In genomic region chr17:10226930-10227695, GRCh38 we compare ENCODE assay signal across 8 cellular contexts. TPM values are rescaled to one million over a fixed set of nuclear protein-coding genes. Genes with fewer than 3 reads are reported as not detected.
DNase-seq lines count a peak whose midpoint lies in the region; ATAC-seq and TF ChIP-seq lines count a peak whose summit lies in the region.

No MANE protein-coding gene starts in this region.

- 80% methylated on average over 9 of the region's 15 CpGs for WGBS in suprapubic skin

- H3K9me2 ChIP-seq in Karpas-422 (replicated peaks; ENCODE audit: insufficient read depth, low read length) = no peaks in the 10 kb centered on the region

- no peak overlapping the region for H3K27ac Mint-ChIP-seq in activated CD4-positive, alpha-beta memory T cell treated with anti-CD3 and anti-CD28 coated beads for 36 hours
- peak overlapping the region in 1 of 2 donors; percentile 23 for H3K27ac Mint-ChIP-seq in effector memory CD8-positive, alpha-beta T cell
- no peak overlapping the region for H3K27ac Mint-ChIP-seq in naive thymus-derived CD4-positive, alpha-beta T cell

- H3K4me2 ChIP-seq in Karpas-422 (ENCODE audit: low read depth, low read length, poor library complexity, severe bottlenecking) = peak overlapping the region; percentile 18

- no peaks in the 10 kb centered on the region for H3K27me3 Mint-ChIP-seq in activated CD4-positive, alpha-beta memory T cell treated with anti-CD3 and anti-CD28 coated beads for 36 hours
- no peaks in the 10 kb centered on the region for H3K27me3 Mint-ChIP-seq in effector memory CD8-positive, alpha-beta T cell
- H3K27me3 Mint-ChIP-seq in naive thymus-derived CD4-positive, alpha-beta T cell = peaks cover 0 to 5% (median 0%) of the 10 kb centered on the region in 5 donors

- no peaks in the 10 kb centered on the region for H3K36me3 Mint-ChIP-seq in activated CD4-positive, alpha-beta memory T cell treated with anti-CD3 and anti-CD28 coated beads for 36 hours
- H3K36me3 Mint-ChIP-seq in effector memory CD8-positive, alpha-beta T cell (ENCODE audit: insufficient read depth) = peaks cover 3% of the 10 kb centered on the region
- peaks cover 0 to 5% (median 0%) of the 10 kb centered on the region in 5 donors for H3K36me3 Mint-ChIP-seq in naive thymus-derived CD4-positive, alpha-beta T cell

- peaks cover 4% of the 10 kb centered on the region; the same call in 1 of the 2 replicates for H3K9me3 ChIP-seq in Karpas-422 (ENCODE audit: low read length)
- H3K9me3 ChIP-seq in naive thymus-derived CD4-positive, alpha-beta T cell (ENCODE audit: control insufficient read depth in 2 of 3, low read length in 3 of 3) = no peaks in the 10 kb centered on the region
- no peaks in the 10 kb centered on the region for H3K9me3 ChIP-seq in suprapubic skin

- DNase-seq in EH (ENCODE audit: low read depth) (peak; percentile 29), Karpas-422 (peak; percentile 90), suprapubic skin (ENCODE audit: low spot score in 2 of 2) (peak in 1 of 2 donors; percentile 59)
- DNase-seq in activated CD4-positive, alpha-beta memory T cell treated with anti-CD3 and anti-CD28 coated beads for 36 hours = peak; percentile 48
- DNase-seq in effector memory CD8-positive, alpha-beta T cell = peak; percentile 51 to 59 (median 54)
- peak in 7 of 9 donors; percentile 2 to 32 (median 18) for DNase-seq in naive thymus-derived CD4-positive, alpha-beta T cell

- POLR2A ChIA-PET in activated CD4-positive, alpha-beta memory T cell treated with anti-CD3 and anti-CD28 coated beads for 36 hours (lab: Charles Lee) = no interaction called here
- POLR2A ChIA-PET in naive thymus-derived CD4-positive, alpha-beta T cell (lab: Charles Lee) = no interaction called here

- intact Hi-C loops in activated CD4-positive, alpha-beta memory T cell treated with anti-CD3 and anti-CD28 coated beads for 36 hours (cut with micrococcal nuclease) = loop anchor here (5.0 kb wide), 1 partner anchor 260 kb away; no protein-coding TSS in a partner anchor
- intact Hi-C loops in naive thymus-derived CD4-positive, alpha-beta T cell (cut with micrococcal nuclease) = loop anchor here in 1 of 2 donors (5.0 kb wide), 1 partner anchor 260 kb away; no protein-coding TSS in a partner anchor

- H3K4me3 ChIP-seq in Karpas-422 (ENCODE audit: low read length) = no peak overlapping the region
- H3K4me3 ChIP-seq in naive thymus-derived CD4-positive, alpha-beta T cell (ENCODE audit: low read length) = no peak overlapping the region
- no peak overlapping the region for H3K4me3 ChIP-seq in suprapubic skin

- H3K27me3 ChIP-seq in Karpas-422 (ENCODE audit: low read length) = no peaks in the 10 kb centered on the region
- H3K27me3 ChIP-seq in naive thymus-derived CD4-positive, alpha-beta T cell (ENCODE audit: control insufficient read depth in 2 of 2, insufficient read depth in 2 of 2, low read length in 2 of 2) = no peaks in the 10 kb centered on the region
- no peaks in the 10 kb centered on the region for H3K27me3 ChIP-seq in suprapubic skin

- H3K4me1 ChIP-seq in Karpas-422 (ENCODE audit: low read length) = peaks cover 38% of the 10 kb centered on the region
- H3K4me1 ChIP-seq in naive thymus-derived CD4-positive, alpha-beta T cell (ENCODE audit: control insufficient read depth in 2 of 2, insufficient read depth in 2 of 2, low read length in 2 of 2) = no peaks in the 10 kb centered on the region
- no peaks in the 10 kb centered on the region for H3K4me1 ChIP-seq in suprapubic skin

- no peak overlapping the region for H3K27ac ChIP-seq in Karpas-422 (ENCODE audit: low read length)
- H3K27ac ChIP-seq in naive thymus-derived CD4-positive, alpha-beta T cell (ENCODE audit: low read depth, low read length) = no peak overlapping the region
- no peak overlapping the region for H3K27ac ChIP-seq in suprapubic skin

- no peaks in the 10 kb centered on the region for H3K79me2 ChIP-seq in Karpas-422 (ENCODE audit: low read length)

- H3K36me3 ChIP-seq in Karpas-422 (ENCODE audit: insufficient read depth, low read length) (no peaks in the 10 kb centered on the region), suprapubic skin (no peaks in the 10 kb centered on the region)
- no peaks in the 10 kb centered on the region for H3K36me3 ChIP-seq in naive thymus-derived CD4-positive, alpha-beta T cell (ENCODE audit: control insufficient read depth in 2 of 3, insufficient read depth in 3 of 3, low read length in 3 of 3)

- CTCF ChIA-PET in activated CD4-positive, alpha-beta memory T cell treated with anti-CD3 and anti-CD28 coated beads for 36 hours (lab: Charles Lee) = interaction anchor here (0.6 to 3.0 kb wide), 10 partner anchors 9 to 302 kb away, joined by 3 to 20 read pairs (median 3); no protein-coding TSS in a partner anchor
- CTCF ChIA-PET in naive thymus-derived CD4-positive, alpha-beta T cell (lab: Charles Lee) = interaction anchor here (0.6 kb wide), 1 partner anchor 43 kb away, joined by 6 read pairs; no protein-coding TSS in a partner anchor

- TF ChIP-seq EP300 in suprapubic skin (IDR thresholded peaks at IDR 0.05) = no peak

- TF ChIP-seq CTCF in suprapubic skin (IDR thresholded peaks at IDR 0.05) = peak; percentile 51 to 74

- no peak overlapping the region for H3K4me3 Mint-ChIP-seq in activated CD4-positive, alpha-beta memory T cell treated with anti-CD3 and anti-CD28 coated beads for 36 hours
- no peak overlapping the region for H3K4me3 Mint-ChIP-seq in effector memory CD8-positive, alpha-beta T cell
- H3K4me3 Mint-ChIP-seq in naive thymus-derived CD4-positive, alpha-beta T cell = no peak overlapping the region

- no peak overlapping the region for H2AFZ ChIP-seq in Karpas-422 (ENCODE audit: low read length)

- ATAC-seq in effector memory CD8-positive, alpha-beta T cell (replicated peaks) = peak; percentile 67
- peak; percentile 61 for ATAC-seq in naive thymus-derived CD4-positive, alpha-beta T cell
- no peak for ATAC-seq in GM21381 (IDR thresholded peaks at IDR 0.05; ENCODE audit: unreplicated experiment)
- ATAC-seq in GM18861 (IDR thresholded peaks at IDR 0.05; ENCODE audit: unreplicated experiment) = no peak

- no peak for TF ChIP-seq POLR2A in suprapubic skin (IDR thresholded peaks at IDR 0.05)

- peak overlapping the region; percentile 31; the same call in 1 of the 2 replicates for H3K9ac ChIP-seq in Karpas-422 (ENCODE audit: low read length)

- peaks cover 11% of the 10 kb centered on the region for H3K9me3 Mint-ChIP-seq in activated CD4-positive, alpha-beta memory T cell treated with anti-CD3 and anti-CD28 coated beads for 36 hours
- H3K9me3 Mint-ChIP-seq in effector memory CD8-positive, alpha-beta T cell = no peaks in the 10 kb centered on the region
- H3K9me3 Mint-ChIP-seq in naive thymus-derived CD4-positive, alpha-beta T cell = peaks cover 0 to 26% (median 5%) of the 10 kb centered on the region in 11 donors

- H3K4me1 Mint-ChIP-seq in activated CD4-positive, alpha-beta memory T cell treated with anti-CD3 and anti-CD28 coated beads for 36 hours (ENCODE audit: low read depth) = no peaks in the 10 kb centered on the region
- H3K4me1 Mint-ChIP-seq in effector memory CD8-positive, alpha-beta T cell (ENCODE audit: low read depth in 2 of 2) = peaks cover 5% of the 10 kb centered on the region in 2 donors
- H3K4me1 Mint-ChIP-seq in naive thymus-derived CD4-positive, alpha-beta T cell = no peaks in the 10 kb centered on the region

- H4K20me1 ChIP-seq in Karpas-422 (ENCODE audit: insufficient read depth, low read depth, low read length) = no peaks in the 10 kb centered on the region

RNA-seq across cellular contexts. Expression of gene GAS7, which starts 28.7 kb away (rescaled TPM):
- total RNA-seq in Karpas-422 (2014; rRNA removed; shearing (Covaris generic); ENCODE audit: low replicate concordance) = 79.9 and 80.1 TPM in 2 replicates
- total RNA-seq in activated CD4-positive, alpha-beta memory T cell treated with anti-CD3 and anti-CD28 coated beads for 36 hours = under 1 TPM; 0.24 to 0.26 TPM
- total RNA-seq in naive thymus-derived CD4-positive, alpha-beta T cell = 10 to 100 TPM in 1 of 5 experiments, 1 to 10 TPM in 3, under 1 TPM in 1; 0.24 to 54.3 (median 3.4) TPM
- under 1 TPM; 0.09 to 0.31 TPM for polyA plus RNA-seq in naive thymus-derived CD4-positive, alpha-beta T cell
- total RNA-seq in suprapubic skin = 100 to 1,000 TPM in 1 of 4 donors, 10 to 100 TPM in 3; 45.7 to 106 (median 74.2) TPM

Comparison
In these comparisons a context has a peak if more than half of its experiments do, and no peak if none do; other contexts are left out.
1. ATAC-seq: peak in effector memory CD8-positive, alpha-beta T cell (single experiment) and naive thymus-derived CD4-positive, alpha-beta T cell (single experiment); none in GM21381 (single experiment) and GM18861 (single experiment).